ENCODE assay signal across 15 cellular contexts in the genomic region with DNA sequence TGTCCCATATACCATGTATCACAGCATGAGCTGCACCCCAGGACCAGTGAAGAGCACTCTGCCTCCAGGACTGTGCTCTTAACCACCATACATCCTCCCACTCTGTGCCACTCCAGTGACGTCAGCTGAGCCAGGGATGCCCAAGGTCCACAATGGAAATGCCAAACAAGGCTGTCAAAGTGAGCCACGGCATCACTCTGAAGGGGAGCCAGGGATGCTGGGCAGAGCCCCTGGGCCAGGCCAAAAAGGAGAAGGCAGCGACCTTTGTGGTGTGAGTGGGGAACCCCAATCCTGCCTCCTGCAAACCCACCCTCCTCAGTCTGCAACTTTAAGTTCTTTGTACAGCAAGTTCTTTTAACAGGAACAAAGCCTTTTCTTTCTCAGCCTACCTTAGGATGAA.
"Had no signal": no experiment of that assay in that cellular context is flagged by ENCODE, and none has a peak within 500 bp of the region (broad histone marks: within the 10 kb centered on the region; RNA-seq: fewer than 3 reads in every experiment).

No MANE protein-coding gene starts in this region.

- ATAC-seq: heart right ventricle; naive thymus-derived CD8-positive, alpha-beta T cell had no signal

- H3K4me1 ChIP-seq: tibial nerve had no signal

- H3K4me3 Mint-ChIP-seq: activated naive CD4-positive, alpha-beta T cell treated with anti-CD3 and anti-CD28 coated beads for 36 hours; naive thymus-derived CD8-positive, alpha-beta T cell had no signal

- DNase-seq: activated CD4-positive, CD25-positive, alpha-beta regulatory T cell treated with anti-CD3 and anti-CD28 coated beads, Interleukin-2, amount 50 U/mL, for 72 hours; activated naive CD4-positive, alpha-beta T cell treated with anti-CD3 and anti-CD28 coated beads for 36 hours; cortex of kidney; heart right ventricle; spleen; stimulated activated CD4-positive, alpha-beta T cell treated with anti-CD3 and anti-CD28 coated beads, Interleukin-4, amount 100 ng/mL, for 1 hour; stimulated activated naive CD4-positive, alpha-beta T cell treated with Interleukin-2 at 50 U/mL for 16 hours; T-helper 1 cell; WERI-Rb-1 had no signal

- H3K27ac Mint-ChIP-seq: activated naive CD4-positive, alpha-beta T cell treated with anti-CD3 and anti-CD28 coated beads for 36 hours; progenitor cell of endocrine pancreas had no signal

- H3K27ac ChIP-seq: cardiac muscle cell, epithelial cell of prostate, heart right ventricle, spleen, tibial nerve, WERI-Rb-1 had no signal

- H3K36me3 Mint-ChIP-seq: naive thymus-derived CD8-positive, alpha-beta T cell had no signal

- H3K27me3 ChIP-seq: tibial nerve, vagina had no signal

- H3K36me3 ChIP-seq: cardiac muscle cell, heart right ventricle, spleen, tibial nerve, vagina, WERI-Rb-1 had no signal

- H3K9me3 Mint-ChIP-seq: activated naive CD4-positive, alpha-beta T cell treated with anti-CD3 and anti-CD28 coated beads for 36 hours; naive thymus-derived CD8-positive, alpha-beta T cell had no signal

- H3K9me3 ChIP-seq: heart right ventricle, spleen, tibial nerve, vagina had no signal

- H3K4me3 ChIP-seq: cardiac muscle cell, heart right ventricle, spleen, tibial nerve, vagina had no signal
